Comparison of ENCODE assay signal across 1 cellular context in genomic region chr7:101718747-101719260, GRCh38.
TF ChIP-seq lines count a peak whose summit lies in the region.

No MANE protein-coding gene starts in this region.

TF ChIP-seq in H1, 55 proteins besides CTCF, POLR2A, EP300 and RAD21:
- TF ChIP-seq NRF1 (IDR thresholded peaks at IDR 0.05; ENCODE audit: low read depth, low read length): no peak
- TF ChIP-seq RFX5 (IDR thresholded peaks at IDR 0.05; ENCODE audit: borderline replicate concordance, low read depth, low read length): no peak
- TF ChIP-seq SRF (IDR thresholded peaks at IDR 0.05; ENCODE audit: low read depth, low read length): no peak
- no peak for TF ChIP-seq CTBP2 (IDR thresholded peaks at IDR 0.05; ENCODE audit: borderline replicate concordance, insufficient read depth, insufficient read length, low read length)
- no peak for TF ChIP-seq TAF7 (optimal IDR thresholded peaks at IDR 0.05; ENCODE audit: borderline replicate concordance, low read depth, low read length)
- TF ChIP-seq TAF1 (IDR thresholded peaks at IDR 0.05; ENCODE audit: low read depth, low read length): no peak
- TF ChIP-seq ATF3 (IDR thresholded peaks at IDR 0.05; ENCODE audit: insufficient read depth, low read depth, low read length): no peak
- no peak for TF ChIP-seq BACH1 (IDR thresholded peaks at IDR 0.05; ENCODE audit: low read length)
- no peak for TF ChIP-seq CEBPB (IDR thresholded peaks at IDR 0.05; ENCODE audit: low read depth, low read length)
- TF ChIP-seq USF2 (IDR thresholded peaks at IDR 0.05; ENCODE audit: low read length): no peak
- no peak for TF ChIP-seq POU5F1 (IDR thresholded peaks at IDR 0.05; ENCODE audit: low read depth, low read length)
- TF ChIP-seq NANOG (IDR thresholded peaks at IDR 0.05; ENCODE audit: insufficient read depth, low read depth, low read length, poor library complexity, severe bottlenecking): no peak
- no peak for TF ChIP-seq RXRA (IDR thresholded peaks at IDR 0.05; ENCODE audit: insufficient read depth, low read depth, low read length)
- no peak for TF ChIP-seq SAP30 (IDR thresholded peaks at IDR 0.05; ENCODE audit: insufficient read depth, insufficient replicate concordance, low read length)
- TF ChIP-seq EZH2 (IDR thresholded peaks at IDR 0.05; ENCODE audit: low read depth, low read length, severe bottlenecking): no peak
- TF ChIP-seq CHD1 (IDR thresholded peaks at IDR 0.05; ENCODE audit: low read depth, low read length): no peak
- no peak for TF ChIP-seq GABPA (IDR thresholded peaks at IDR 0.05; ENCODE audit: borderline replicate concordance, insufficient read depth, low read length)
- TF ChIP-seq FOSL1 (IDR thresholded peaks at IDR 0.05; ENCODE audit: insufficient read depth, low read depth, low read length): no peak
- no peak for TF ChIP-seq CREB1 (IDR thresholded peaks at IDR 0.05)
